1 cellular context compared by ENCODE assay signal in genomic region chr6:137155830-137156229, GRCh38.
A peak's percentile ranks its signal among the peaks of the same experiment; 100 is the strongest.
TF ChIP-seq lines count a peak whose summit lies in the region.

No MANE protein-coding gene starts in this region.

TF ChIP-seq in K562, 482 proteins besides CTCF, POLR2A, EP300 and RAD21 (continued from another document and continues in another):
- TF ChIP-seq, protein P1, sequence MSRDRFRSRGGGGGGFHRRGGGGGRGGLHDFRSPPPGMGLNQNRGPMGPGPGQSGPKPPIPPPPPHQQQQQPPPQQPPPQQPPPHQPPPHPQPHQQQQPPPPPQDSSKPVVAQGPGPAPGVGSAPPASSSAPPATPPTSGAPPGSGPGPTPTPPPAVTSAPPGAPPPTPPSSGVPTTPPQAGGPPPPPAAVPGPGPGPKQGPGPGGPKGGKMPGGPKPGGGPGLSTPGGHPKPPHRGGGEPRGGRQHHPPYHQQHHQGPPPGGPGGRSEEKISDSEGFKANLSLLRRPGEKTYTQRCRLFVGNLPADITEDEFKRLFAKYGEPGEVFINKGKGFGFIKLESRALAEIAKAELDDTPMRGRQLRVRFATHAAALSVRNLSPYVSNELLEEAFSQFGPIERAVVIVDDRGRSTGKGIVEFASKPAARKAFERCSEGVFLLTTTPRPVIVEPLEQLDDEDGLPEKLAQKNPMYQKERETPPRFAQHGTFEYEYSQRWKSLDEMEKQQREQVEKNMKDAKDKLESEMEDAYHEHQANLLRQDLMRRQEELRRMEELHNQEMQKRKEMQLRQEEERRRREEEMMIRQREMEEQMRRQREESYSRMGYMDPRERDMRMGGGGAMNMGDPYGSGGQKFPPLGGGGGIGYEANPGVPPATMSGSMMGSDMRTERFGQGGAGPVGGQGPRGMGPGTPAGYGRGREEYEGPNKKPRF (IDR thresholded peaks at IDR 0.05; ENCODE audit: low read depth, low read length) = no peak
- TF ChIP-seq KLF13 (tag; IDR thresholded peaks at IDR 0.05; ENCODE audit: borderline replicate concordance, low read depth) (no peak), CEBPG (CRISPR knock-in tag; IDR thresholded peaks at IDR 0.05) (peak; percentile 75), CEBPG (tag; conservative IDR thresholded peaks at IDR 0.05 in 1 of 2, IDR thresholded peaks at IDR 0.05 in 1 of 2) (peak; percentile 88 to 96), ETS2 (tag; IDR thresholded peaks at IDR 0.05; ENCODE audit: borderline replicate concordance, poor library complexity, severe bottlenecking) (no peak), ETV1 (tag; conservative IDR thresholded peaks at IDR 0.05; ENCODE audit: low read depth) (no peak), EHMT2 (IDR thresholded peaks at IDR 0.05) (no peak), HNRNPH1 (optimal IDR thresholded peaks at IDR 0.05; ENCODE audit: low read depth, low read length) (no peak), KLF16 (IDR thresholded peaks at IDR 0.05) (no peak), RBM25 (IDR thresholded peaks at IDR 0.05; ENCODE audit: low read depth, low read length, severe bottlenecking) (no peak), SMARCA4 (IDR thresholded peaks at IDR 0.05) (peak; percentile 25; the same call in 1 of the 2 replicates), SIX5 (IDR thresholded peaks at IDR 0.05; ENCODE audit: borderline replicate concordance in 1 of 2, insufficient read depth in 1 of 2, low read depth in 1 of 2, low read length in 2 of 2) (no peak), AFF4 (CRISPR knock-in tag; IDR thresholded peaks at IDR 0.05) (no peak), ZNF644 (tag; IDR thresholded peaks at IDR 0.05; ENCODE audit: low read depth) (no peak), RAD51 (IDR thresholded peaks at IDR 0.05; ENCODE audit: borderline replicate concordance, low read depth) (no peak), BCOR (IDR thresholded peaks at IDR 0.05) (no peak), GTF2F1 (IDR thresholded peaks at IDR 0.05; ENCODE audit: low read depth, low read length) (no peak), MAZ (CRISPR knock-in tag; conservative IDR thresholded peaks at IDR 0.05 in 1 of 2, IDR thresholded peaks at IDR 0.05 in 1 of 2) (no peak), ZNF668 (CRISPR knock-in tag; IDR thresholded peaks at IDR 0.05) (no peak), NFE2L1 (tag; IDR thresholded peaks at IDR 0.05; ENCODE audit: borderline replicate concordance, low read depth) (no peak), POLR2AphosphoS2 (IDR thresholded peaks at IDR 0.05; ENCODE audit: low read length) (no peak), NR2C1 (IDR thresholded peaks at IDR 0.05) (no peak), NR2C1 (tag; IDR thresholded peaks at IDR 0.05) (no peak), ZNF143 (CRISPR knock-in tag; IDR thresholded peaks at IDR 0.05) (no peak), E2F6 (IDR thresholded peaks at IDR 0.05; ENCODE audit: borderline replicate concordance in 1 of 2, extremely low read depth in 1 of 2, insufficient read depth in 1 of 2, insufficient read length in 1 of 2, low read depth in 1 of 2, low read length in 1 of 2, poor library complexity in 1 of 2, severe bottlenecking in 1 of 2) (no peak), JUND (IDR thresholded peaks at IDR 0.05; ENCODE audit: borderline replicate concordance, low read depth, low read length) (no peak), JUND (tag; IDR thresholded peaks at IDR 0.05; ENCODE audit: borderline replicate concordance, low read depth, low read length) (no peak), RCOR1 (IDR thresholded peaks at IDR 0.05; ENCODE audit: borderline replicate concordance in 1 of 2, low read depth in 2 of 2, low read length in 2 of 2) (no peak), DEAF1 (CRISPR knock-in tag; IDR thresholded peaks at IDR 0.05) (peak; percentile 51; the same call in 1 of the 2 replicates), MBD2 (IDR thresholded peaks at IDR 0.05; ENCODE audit: borderline replicate concordance, low read depth) (no peak), SMAD4 (CRISPR knock-in tag; conservative IDR thresholded peaks at IDR 0.05) (no peak), NCOR1 (IDR thresholded peaks at IDR 0.05) (no peak), FOXM1 (IDR thresholded peaks at IDR 0.05; ENCODE audit: low read depth) (no peak), FOXM1 (CRISPR knock-in tag; IDR thresholded peaks at IDR 0.05; ENCODE audit: low read depth) (no peak), ZNF561 (CRISPR knock-in tag; conservative IDR thresholded peaks at IDR 0.05) (no peak), MED1 (CRISPR knock-in tag; IDR thresholded peaks at IDR 0.05; ENCODE audit: borderline replicate concordance) (no peak), SUPT5H (IDR thresholded peaks at IDR 0.05) (no peak), ZNF224 (CRISPR knock-in tag; IDR thresholded peaks at IDR 0.05) (no peak), TCF3 (CRISPR knock-in tag; IDR thresholded peaks at IDR 0.05) (peak; percentile 13; the same call in 1 of the 2 replicates), GMEB1 (CRISPR knock-in tag; IDR thresholded peaks at IDR 0.05) (no peak), ELF1 (tag; IDR thresholded peaks at IDR 0.05) (no peak), ZFP1 (CRISPR knock-in tag; IDR thresholded peaks at IDR 0.05) (no peak), ZNF780A (CRISPR knock-in tag; IDR thresholded peaks at IDR 0.05) (no peak), CBX5 (IDR thresholded peaks at IDR 0.05; ENCODE audit: borderline replicate concordance, low read depth) (no peak), ZNF551 (CRISPR knock-in tag; IDR thresholded peaks at IDR 0.05) (no peak), NCOA2 (IDR thresholded peaks at IDR 0.05; ENCODE audit: partially characterized antibody in 2 of 2) (no peak), SIN3A (IDR thresholded peaks at IDR 0.05; ENCODE audit: borderline replicate concordance in 2 of 2, control insufficient read depth in 1 of 2, low read depth in 2 of 2, low read length in 2 of 2) (no peak), ZNF507 (tag; conservative IDR thresholded peaks at IDR 0.05) (no peak), ILF3 (IDR thresholded peaks at IDR 0.05; ENCODE audit: borderline replicate concordance) (no peak)
- TF ChIP-seq, protein P2, sequence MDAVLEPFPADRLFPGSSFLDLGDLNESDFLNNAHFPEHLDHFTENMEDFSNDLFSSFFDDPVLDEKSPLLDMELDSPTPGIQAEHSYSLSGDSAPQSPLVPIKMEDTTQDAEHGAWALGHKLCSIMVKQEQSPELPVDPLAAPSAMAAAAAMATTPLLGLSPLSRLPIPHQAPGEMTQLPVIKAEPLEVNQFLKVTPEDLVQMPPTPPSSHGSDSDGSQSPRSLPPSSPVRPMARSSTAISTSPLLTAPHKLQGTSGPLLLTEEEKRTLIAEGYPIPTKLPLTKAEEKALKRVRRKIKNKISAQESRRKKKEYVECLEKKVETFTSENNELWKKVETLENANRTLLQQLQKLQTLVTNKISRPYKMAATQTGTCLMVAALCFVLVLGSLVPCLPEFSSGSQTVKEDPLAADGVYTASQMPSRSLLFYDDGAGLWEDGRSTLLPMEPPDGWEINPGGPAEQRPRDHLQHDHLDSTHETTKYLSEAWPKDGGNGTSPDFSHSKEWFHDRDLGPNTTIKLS (IDR thresholded peaks at IDR 0.05; ENCODE audit: borderline replicate concordance, low read depth) = no peak
- TF ChIP-seq, protein P3, sequence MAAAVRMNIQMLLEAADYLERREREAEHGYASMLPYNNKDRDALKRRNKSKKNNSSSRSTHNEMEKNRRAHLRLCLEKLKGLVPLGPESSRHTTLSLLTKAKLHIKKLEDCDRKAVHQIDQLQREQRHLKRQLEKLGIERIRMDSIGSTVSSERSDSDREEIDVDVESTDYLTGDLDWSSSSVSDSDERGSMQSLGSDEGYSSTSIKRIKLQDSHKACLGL (CRISPR knock-in tag; IDR thresholded peaks at IDR 0.05; ENCODE audit: borderline replicate concordance, poor library complexity, severe bottlenecking) = no peak
- TF ChIP-seq, protein P4, sequence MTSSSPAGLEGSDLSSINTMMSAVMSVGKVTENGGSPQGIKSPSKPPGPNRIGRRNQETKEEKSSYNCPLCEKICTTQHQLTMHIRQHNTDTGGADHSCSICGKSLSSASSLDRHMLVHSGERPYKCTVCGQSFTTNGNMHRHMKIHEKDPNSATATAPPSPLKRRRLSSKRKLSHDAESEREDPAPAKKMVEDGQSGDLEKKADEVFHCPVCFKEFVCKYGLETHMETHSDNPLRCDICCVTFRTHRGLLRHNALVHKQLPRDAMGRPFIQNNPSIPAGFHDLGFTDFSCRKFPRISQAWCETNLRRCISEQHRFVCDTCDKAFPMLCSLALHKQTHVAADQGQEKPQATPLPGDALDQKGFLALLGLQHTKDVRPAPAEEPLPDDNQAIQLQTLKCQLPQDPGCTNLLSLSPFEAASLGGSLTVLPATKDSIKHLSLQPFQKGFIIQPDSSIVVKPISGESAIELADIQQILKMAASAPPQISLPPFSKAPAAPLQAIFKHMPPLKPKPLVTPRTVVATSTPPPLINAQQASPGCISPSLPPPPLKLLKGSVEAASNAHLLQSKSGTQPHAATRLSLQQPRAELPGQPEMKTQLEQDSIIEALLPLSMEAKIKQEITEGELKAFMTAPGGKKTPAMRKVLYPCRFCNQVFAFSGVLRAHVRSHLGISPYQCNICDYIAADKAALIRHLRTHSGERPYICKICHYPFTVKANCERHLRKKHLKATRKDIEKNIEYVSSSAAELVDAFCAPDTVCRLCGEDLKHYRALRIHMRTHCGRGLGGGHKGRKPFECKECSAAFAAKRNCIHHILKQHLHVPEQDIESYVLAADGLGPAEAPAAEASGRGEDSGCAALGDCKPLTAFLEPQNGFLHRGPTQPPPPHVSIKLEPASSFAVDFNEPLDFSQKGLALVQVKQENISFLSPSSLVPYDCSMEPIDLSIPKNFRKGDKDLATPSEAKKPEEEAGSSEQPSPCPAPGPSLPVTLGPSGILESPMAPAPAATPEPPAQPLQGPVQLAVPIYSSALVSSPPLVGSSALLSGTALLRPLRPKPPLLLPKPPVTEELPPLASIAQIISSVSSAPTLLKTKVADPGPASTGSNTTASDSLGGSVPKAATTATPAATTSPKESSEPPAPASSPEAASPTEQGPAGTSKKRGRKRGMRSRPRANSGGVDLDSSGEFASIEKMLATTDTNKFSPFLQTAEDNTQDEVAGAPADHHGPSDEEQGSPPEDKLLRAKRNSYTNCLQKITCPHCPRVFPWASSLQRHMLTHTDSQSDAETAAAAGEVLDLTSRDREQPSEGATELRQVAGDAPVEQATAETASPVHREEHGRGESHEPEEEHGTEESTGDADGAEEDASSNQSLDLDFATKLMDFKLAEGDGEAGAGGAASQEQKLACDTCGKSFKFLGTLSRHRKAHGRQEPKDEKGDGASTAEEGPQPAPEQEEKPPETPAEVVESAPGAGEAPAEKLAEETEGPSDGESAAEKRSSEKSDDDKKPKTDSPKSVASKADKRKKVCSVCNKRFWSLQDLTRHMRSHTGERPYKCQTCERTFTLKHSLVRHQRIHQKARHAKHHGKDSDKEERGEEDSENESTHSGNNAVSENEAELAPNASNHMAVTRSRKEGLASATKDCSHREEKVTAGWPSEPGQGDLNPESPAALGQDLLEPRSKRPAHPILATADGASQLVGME (CRISPR knock-in tag; IDR thresholded peaks at IDR 0.05) = 0 out of 2 replicates have a peak, but pooled peaks have one; percentile 31
